In genomic region chr3:41037651-41038334, GRCh38 we compare ENCODE assay signal across 23 cellular contexts.
"Had no signal": no experiment of that assay in that cellular context is flagged by ENCODE, and none has a peak within 500 bp of the region (broad histone marks: within the 10 kb centered on the region; RNA-seq: fewer than 3 reads in every experiment).

No MANE protein-coding gene starts in this region.

- DNase-seq: NCI-H1092 treated with DMSO at 0.1 percent for 48 hours, NCI-H1436, NCI-H187, NCI-H2029, NCI-H2081 treated with DMSO at 0.1 percent for 48 hours, NCI-H2171, NCI-H226, NCI-H446, NCI-H510A, NCI-H524 treated with DMSO at 0.1 percent for 48 hours, NCI-H69, NCI-H774, PC-3, SHP77 treated with DMSO at 0.1 percent for 48 hours, SJCRH30 had no signal

- H3K27ac ChIP-seq: HL-60, KMS-11, RWPE1, SJCRH30, SK-N-MC had no signal

- H3K4me1 ChIP-seq: SJCRH30 had no signal

- ATAC-seq: K562, Panc1, PC-3 had no signal

- FAIRE-seq: HTR-8/SVneo, K562 had no signal

- H3K27ac Mint-ChIP-seq: IgD-negative memory B cell had no signal

- H3K4me3 ChIP-seq: K562, SJCRH30, SK-N-MC had no signal

- H3K36me3 Mint-ChIP-seq: IgD-negative memory B cell had no signal

- H3K27me3 ChIP-seq: SJCRH30 had no signal

- H3K9me3 ChIP-seq: SJCRH30 had no signal

- H3K36me3 ChIP-seq: SJCRH30 had no signal

- H3K9me3 Mint-ChIP-seq: IgD-negative memory B cell had no signal
